In the genomic region with DNA sequence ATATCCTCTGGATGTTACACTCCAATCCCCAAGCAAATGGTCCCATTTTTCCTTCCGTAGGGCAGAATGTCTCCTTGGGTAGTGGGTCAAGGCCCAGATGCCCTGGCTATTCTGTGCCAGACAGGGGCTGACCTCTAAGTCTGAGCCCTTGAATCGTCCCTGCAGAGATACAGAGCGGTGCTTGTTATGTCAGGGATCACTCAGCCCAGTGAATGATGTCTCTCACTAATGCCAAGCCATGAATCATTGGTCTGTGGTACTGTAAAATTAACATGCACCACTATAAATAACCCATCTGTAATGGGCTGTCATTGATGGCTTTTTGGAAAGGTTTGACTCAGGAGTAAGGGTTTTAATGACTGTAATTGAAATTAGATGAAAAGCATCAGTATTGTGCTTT, we compare ENCODE assay signal across 29 cellular contexts. TPM values are rescaled to one million over a fixed set of nuclear protein-coding genes. Genes with fewer than 3 reads are reported as not detected.
"Had no signal": no experiment of that assay in that cellular context is flagged by ENCODE, and none has a peak within 500 bp of the region (broad histone marks: within the 10 kb centered on the region; RNA-seq: fewer than 3 reads in every experiment).

No MANE protein-coding gene starts in this region.

- H3K4me3 ChIP-seq: heart left ventricle, left ventricle myocardium inferior, lung, mucosa of descending colon, neural progenitor cell, psoas muscle, right lobe of liver, skin epidermis, suprapubic skin, thoracic aorta, tibial artery, upper lobe of right lung had no signal

- H3K27me3 ChIP-seq: neural progenitor cell, neutrophil, right lobe of liver, tibial artery had no signal

- H3K27ac ChIP-seq: heart left ventricle, left ventricle myocardium inferior, neural progenitor cell, neutrophil, parathyroid adenoma, psoas muscle, right lobe of liver, skin epidermis, suprapubic skin, thoracic aorta, tibial artery, upper lobe of right lung had no signal

- H3K4me1 ChIP-seq: heart left ventricle, left ventricle myocardium inferior, parathyroid adenoma, psoas muscle, suprapubic skin, tibial artery, upper lobe of right lung had no signal

- H3K9me3 ChIP-seq: left ventricle myocardium inferior, mucosa of descending colon, neutrophil, psoas muscle, right lobe of liver, suprapubic skin, thoracic aorta, upper lobe of right lung had no signal

- DNase-seq: heart left ventricle; hypothalamus; immature natural killer cell; kidney; left ventricle myocardium inferior; mesendoderm; midbrain; mucosa of descending colon; naive thymus-derived CD8-positive, alpha-beta T cell; nephron progenitor cell; occipital lobe; psoas muscle; right lobe of liver; stimulated activated CD4-positive, alpha-beta T cell treated with anti-CD3 and anti-CD28 coated beads, Interleukin-12 subunit alpha, Interleukin-12 subunit beta, amount 100 ng/mL, for 4 hours; stimulated activated CD4-positive, alpha-beta T cell treated with anti-CD3 and anti-CD28 coated beads, Interleukin-15, amount 100 ng/mL, for 24 hours; stimulated activated CD4-positive, alpha-beta T cell treated with anti-CD3 and anti-CD28 coated beads, Interleukin-4, amount 100 ng/mL, for 24 hours; stimulated activated naive CD4-positive, alpha-beta T cell; tibial artery; trophoblast cell; upper lobe of right lung had no signal

- ATAC-seq: mucosa of descending colon; naive thymus-derived CD8-positive, alpha-beta T cell; psoas muscle; stimulated activated effector memory CD8-positive, alpha-beta T cell treated with anti-CD3 and anti-CD28 coated beads, Interleukin-12 subunit alpha, Interleukin-12 subunit beta, amount 100 ng/mL, for 72 hours; upper lobe of right lung had no signal

RNA-seq across cellular contexts. Expression of a gene that starts 35.2 kb away (rescaled TPM):
- total RNA-seq: naive thymus-derived CD8-positive, alpha-beta T cell; psoas muscle; right lobe of liver; subcutaneous adipose tissue; thoracic aorta; upper lobe of right lung had no signal
- polyA plus RNA-seq: naive thymus-derived CD8-positive, alpha-beta T cell had no signal
